16 cellular contexts compared by ENCODE assay signal in genomic region chr3:133593243-133593642, GRCh38. TPM values are rescaled to one million over a fixed set of nuclear protein-coding genes. Genes with fewer than 3 reads are reported as not detected.
A peak's percentile ranks its signal among the peaks of the same experiment; 100 is the strongest.
DNase-seq lines count a peak whose midpoint lies in the region; ATAC-seq lines count a peak whose summit lies in the region.
"Had no signal": no experiment of that assay in that cellular context is flagged by ENCODE, and none has a peak within 500 bp of the region (broad histone marks: within the 10 kb centered on the region; RNA-seq: fewer than 3 reads in every experiment).

No MANE protein-coding gene starts in this region.

- peak overlapping the region; percentile 7 for H3K27ac Mint-ChIP-seq in activated T-cell treated with anti-CD3 and anti-CD28 coated beads, Interleukin-2, amount 50 U/mL, for 72 hours
- H3K27ac Mint-ChIP-seq in activated naive CD8-positive, alpha-beta T cell treated with anti-CD3 and anti-CD28 coated beads, Interleukin-2, amount 50 U/mL, for 24 hours = peak overlapping the region; percentile 13
- peak overlapping the region; percentile 82 for H3K27ac Mint-ChIP-seq in stimulated activated effector memory CD8-positive, alpha-beta T cell treated with anti-CD3 and anti-CD28 coated beads, Interleukin-12 subunit alpha, Interleukin-12 subunit beta, amount 100 ng/mL, for 72 hours
- H3K27ac Mint-ChIP-seq: T-helper 1 cell treated with Interleukin-12 subunit alpha and Interleukin-12 subunit beta and Interleukin-4 antibody, amounts not matched to agents 30 μg/mL and 1 μg/mL, for 36 hours had no signal

- H3K9me3 Mint-ChIP-seq in activated T-cell treated with anti-CD3 and anti-CD28 coated beads, Interleukin-2, amount 50 U/mL, for 72 hours = no peaks in the 10 kb centered on the region
- no peaks in the 10 kb centered on the region for H3K9me3 Mint-ChIP-seq in activated naive CD8-positive, alpha-beta T cell treated with anti-CD3 and anti-CD28 coated beads, Interleukin-2, amount 50 U/mL, for 24 hours
- no peaks in the 10 kb centered on the region for H3K9me3 Mint-ChIP-seq in stimulated activated effector memory CD8-positive, alpha-beta T cell treated with anti-CD3 and anti-CD28 coated beads, Interleukin-12 subunit alpha, Interleukin-12 subunit beta, amount 100 ng/mL, for 72 hours
- H3K9me3 Mint-ChIP-seq: T-helper 1 cell treated with Interleukin-12 subunit alpha and Interleukin-12 subunit beta and Interleukin-4 antibody, amounts not matched to agents 30 μg/mL and 1 μg/mL, for 36 hours had no signal

- no peaks in the 10 kb centered on the region for H3K27me3 Mint-ChIP-seq in activated T-cell treated with anti-CD3 and anti-CD28 coated beads, Interleukin-2, amount 50 U/mL, for 72 hours (ENCODE audit: low read depth)
- no peaks in the 10 kb centered on the region for H3K27me3 Mint-ChIP-seq in activated naive CD8-positive, alpha-beta T cell treated with anti-CD3 and anti-CD28 coated beads, Interleukin-2, amount 50 U/mL, for 24 hours

- peak overlapping the region in 1 of 2 donors; percentile 1 for H3K4me3 Mint-ChIP-seq in activated T-cell treated with anti-CD3 and anti-CD28 coated beads, Interleukin-2, amount 50 U/mL, for 72 hours
- no peak overlapping the region for H3K4me3 Mint-ChIP-seq in activated naive CD8-positive, alpha-beta T cell treated with anti-CD3 and anti-CD28 coated beads, Interleukin-2, amount 50 U/mL, for 24 hours
- H3K4me3 Mint-ChIP-seq in stimulated activated effector memory CD8-positive, alpha-beta T cell treated with anti-CD3 and anti-CD28 coated beads, Interleukin-12 subunit alpha, Interleukin-12 subunit beta, amount 100 ng/mL, for 72 hours = peak overlapping the region; percentile 16
- H3K4me3 Mint-ChIP-seq: T-helper 1 cell treated with Interleukin-12 subunit alpha and Interleukin-12 subunit beta and Interleukin-4 antibody, amounts not matched to agents 30 μg/mL and 1 μg/mL, for 36 hours had no signal

- peaks cover 5 to 17% of the 10 kb centered on the region in 2 donors for H3K36me3 Mint-ChIP-seq in activated T-cell treated with anti-CD3 and anti-CD28 coated beads, Interleukin-2, amount 50 U/mL, for 72 hours (ENCODE audit: insufficient read depth in 2 of 2)
- H3K36me3 Mint-ChIP-seq in activated naive CD8-positive, alpha-beta T cell treated with anti-CD3 and anti-CD28 coated beads, Interleukin-2, amount 50 U/mL, for 24 hours (ENCODE audit: low read depth) = peaks cover 24% of the 10 kb centered on the region
- H3K36me3 Mint-ChIP-seq in stimulated activated effector memory CD8-positive, alpha-beta T cell treated with anti-CD3 and anti-CD28 coated beads, Interleukin-12 subunit alpha, Interleukin-12 subunit beta, amount 100 ng/mL, for 72 hours = peaks cover 35% of the 10 kb centered on the region

- ATAC-seq in activated T-cell treated with anti-CD3 and anti-CD28 coated beads, Interleukin-2, amount 50 U/mL, for 72 hours (replicated peaks in 1 of 2) = peak in 1 of 2 donors; percentile 2
- ATAC-seq in HG03025 (IDR thresholded peaks at IDR 0.05; ENCODE audit: low FRiP score, unreplicated experiment) (peak; percentile 21), GM21447 (IDR thresholded peaks at IDR 0.05; ENCODE audit: unreplicated experiment) (no peak)
- no peak for ATAC-seq in activated naive CD8-positive, alpha-beta T cell treated with anti-CD3 and anti-CD28 coated beads, Interleukin-2, amount 50 U/mL, for 24 hours
- ATAC-seq in stimulated activated effector memory CD8-positive, alpha-beta T cell treated with anti-CD3 and anti-CD28 coated beads, Interleukin-12 subunit alpha, Interleukin-12 subunit beta, amount 100 ng/mL, for 72 hours = peak; percentile 12
- ATAC-seq: body of pancreas had no signal

- H3K4me1 Mint-ChIP-seq in activated T-cell treated with anti-CD3 and anti-CD28 coated beads, Interleukin-2, amount 50 U/mL, for 72 hours (ENCODE audit: low read depth) = peaks cover 61% of the 10 kb centered on the region
- H3K4me1 Mint-ChIP-seq in activated naive CD8-positive, alpha-beta T cell treated with anti-CD3 and anti-CD28 coated beads, Interleukin-2, amount 50 U/mL, for 24 hours = peaks cover 49% of the 10 kb centered on the region
- peaks cover 36% of the 10 kb centered on the region for H3K4me1 Mint-ChIP-seq in stimulated activated effector memory CD8-positive, alpha-beta T cell treated with anti-CD3 and anti-CD28 coated beads, Interleukin-12 subunit alpha, Interleukin-12 subunit beta, amount 100 ng/mL, for 72 hours

- DNase-seq in activated T-cell treated with anti-CD3 and anti-CD28 coated beads, Interleukin-2, amount 50 U/mL, for 72 hours = no peak
- DNase-seq in activated T-cell treated with anti-CD3 and anti-CD28 coated beads, Interleukin-2, amount 50 U/mL, for 1 hour = no peak
- no peak for DNase-seq in activated naive CD8-positive, alpha-beta T cell treated with anti-CD3 and anti-CD28 coated beads, Interleukin-2, amount 50 U/mL, for 24 hours
- DNase-seq in stimulated activated effector memory CD8-positive, alpha-beta T cell treated with anti-CD3 and anti-CD28 coated beads, Interleukin-12 subunit alpha, Interleukin-12 subunit beta, amount 100 ng/mL, for 72 hours (ENCODE audit: low spot score in 2 of 2) = no peak
- no peak for DNase-seq in SIG-M5 treated with dmso at 0.1 percent for 504 hours (lab: John Stamatoyannopoulos, UW; ENCODE audit: unreplicated experiment)
- DNase-seq in midbrain (lab: John Stamatoyannopoulos, UW) = no peak
- DNase-seq: activated CD4-positive, alpha-beta T cell treated with anti-CD3 and anti-CD28 coated beads for 1 hour; BE2C; body of pancreas; NCI-H1092; NCI-H1930; NCI-H2227 treated with DMSO at 0.1 percent for 48 hours; nucleus accumbens had no signal

RNA-seq across cellular contexts. Expression of gene CDV3, which starts 19.8 kb away (rescaled TPM):
- 100 to 1,000 TPM; 261 to 288 TPM for total RNA-seq in activated T-cell treated with anti-CD3 and anti-CD28 coated beads, Interleukin-2, amount 50 U/mL, for 72 hours

Comparison
In these comparisons a context has a peak if more than half of its experiments do, and no peak if none do; other contexts are left out.
1. ATAC-seq: peak in HG03025 (single experiment) and stimulated activated effector memory CD8-positive, alpha-beta T cell treated with anti-CD3 and anti-CD28 coated beads, Interleukin-12 subunit alpha, Interleukin-12 subunit beta, amount 100 ng/mL, for 72 hours (single experiment); none in activated naive CD8-positive, alpha-beta T cell treated with anti-CD3 and anti-CD28 coated beads, Interleukin-2, amount 50 U/mL, for 24 hours (single experiment) and GM21447 (single experiment).
2. H3K27ac Mint-ChIP-seq: peak in every context shown above with its lines; median percentile 82 in stimulated activated effector memory CD8-positive, alpha-beta T cell treated with anti-CD3 and anti-CD28 coated beads, Interleukin-12 subunit alpha, Interleukin-12 subunit beta, amount 100 ng/mL, for 72 hours; 13 in activated naive CD8-positive, alpha-beta T cell treated with anti-CD3 and anti-CD28 coated beads, Interleukin-2, amount 50 U/mL, for 24 hours; 7 in activated T-cell treated with anti-CD3 and anti-CD28 coated beads, Interleukin-2, amount 50 U/mL, for 72 hours.